2 cellular contexts compared by ENCODE assay signal in genomic region chr19:36013280-36014028, GRCh38.
TF ChIP-seq lines count a peak whose summit lies in the region.

No MANE protein-coding gene starts in this region.

TF ChIP-seq in SK-N-SH, 30 proteins besides CTCF, POLR2A, EP300 and RAD21:
- no peak for TF ChIP-seq PBX3 (IDR thresholded peaks at IDR 0.05)
- no peak for TF ChIP-seq RXRA (IDR thresholded peaks at IDR 0.05; ENCODE audit: borderline replicate concordance, low read depth)
- TF ChIP-seq GABPA (IDR thresholded peaks at IDR 0.05; ENCODE audit: low read depth): no peak
- TF ChIP-seq, protein P1, sequence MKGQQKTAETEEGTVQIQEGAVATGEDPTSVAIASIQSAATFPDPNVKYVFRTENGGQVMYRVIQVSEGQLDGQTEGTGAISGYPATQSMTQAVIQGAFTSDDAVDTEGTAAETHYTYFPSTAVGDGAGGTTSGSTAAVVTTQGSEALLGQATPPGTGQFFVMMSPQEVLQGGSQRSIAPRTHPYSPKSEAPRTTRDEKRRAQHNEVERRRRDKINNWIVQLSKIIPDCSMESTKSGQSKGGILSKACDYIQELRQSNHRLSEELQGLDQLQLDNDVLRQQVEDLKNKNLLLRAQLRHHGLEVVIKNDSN (IDR thresholded peaks at IDR 0.05; ENCODE audit: borderline replicate concordance, low read depth): no peak
- no peak for TF ChIP-seq POLR2AphosphoS5 (IDR thresholded peaks at IDR 0.05; ENCODE audit: low read depth, low read length)
- TF ChIP-seq ELF1 (IDR thresholded peaks at IDR 0.05): no peak
- TF ChIP-seq SIN3A (IDR thresholded peaks at IDR 0.05; ENCODE audit: borderline replicate concordance, low read depth, low read length): no peak
- no peak for TF ChIP-seq RCOR1 (IDR thresholded peaks at IDR 0.05; ENCODE audit: low read length)
- no peak for TF ChIP-seq TEAD4 (IDR thresholded peaks at IDR 0.05; ENCODE audit: borderline replicate concordance, insufficient read depth)
- TF ChIP-seq, protein P2, sequence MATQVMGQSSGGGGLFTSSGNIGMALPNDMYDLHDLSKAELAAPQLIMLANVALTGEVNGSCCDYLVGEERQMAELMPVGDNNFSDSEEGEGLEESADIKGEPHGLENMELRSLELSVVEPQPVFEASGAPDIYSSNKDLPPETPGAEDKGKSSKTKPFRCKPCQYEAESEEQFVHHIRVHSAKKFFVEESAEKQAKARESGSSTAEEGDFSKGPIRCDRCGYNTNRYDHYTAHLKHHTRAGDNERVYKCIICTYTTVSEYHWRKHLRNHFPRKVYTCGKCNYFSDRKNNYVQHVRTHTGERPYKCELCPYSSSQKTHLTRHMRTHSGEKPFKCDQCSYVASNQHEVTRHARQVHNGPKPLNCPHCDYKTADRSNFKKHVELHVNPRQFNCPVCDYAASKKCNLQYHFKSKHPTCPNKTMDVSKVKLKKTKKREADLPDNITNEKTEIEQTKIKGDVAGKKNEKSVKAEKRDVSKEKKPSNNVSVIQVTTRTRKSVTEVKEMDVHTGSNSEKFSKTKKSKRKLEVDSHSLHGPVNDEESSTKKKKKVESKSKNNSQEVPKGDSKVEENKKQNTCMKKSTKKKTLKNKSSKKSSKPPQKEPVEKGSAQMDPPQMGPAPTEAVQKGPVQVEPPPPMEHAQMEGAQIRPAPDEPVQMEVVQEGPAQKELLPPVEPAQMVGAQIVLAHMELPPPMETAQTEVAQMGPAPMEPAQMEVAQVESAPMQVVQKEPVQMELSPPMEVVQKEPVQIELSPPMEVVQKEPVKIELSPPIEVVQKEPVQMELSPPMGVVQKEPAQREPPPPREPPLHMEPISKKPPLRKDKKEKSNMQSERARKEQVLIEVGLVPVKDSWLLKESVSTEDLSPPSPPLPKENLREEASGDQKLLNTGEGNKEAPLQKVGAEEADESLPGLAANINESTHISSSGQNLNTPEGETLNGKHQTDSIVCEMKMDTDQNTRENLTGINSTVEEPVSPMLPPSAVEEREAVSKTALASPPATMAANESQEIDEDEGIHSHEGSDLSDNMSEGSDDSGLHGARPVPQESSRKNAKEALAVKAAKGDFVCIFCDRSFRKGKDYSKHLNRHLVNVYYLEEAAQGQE (IDR thresholded peaks at IDR 0.05; ENCODE audit: low read depth, low read length): no peak
- no peak for TF ChIP-seq RFX5 (IDR thresholded peaks at IDR 0.05; ENCODE audit: low read length)

TF ChIP-seq in SK-N-SH treated with all-trans-retinoic acid at 6 μM for 48 hours, 23 proteins besides CTCF, POLR2A, EP300 and RAD21 (continued from another document):
- TF ChIP-seq, protein P3, sequence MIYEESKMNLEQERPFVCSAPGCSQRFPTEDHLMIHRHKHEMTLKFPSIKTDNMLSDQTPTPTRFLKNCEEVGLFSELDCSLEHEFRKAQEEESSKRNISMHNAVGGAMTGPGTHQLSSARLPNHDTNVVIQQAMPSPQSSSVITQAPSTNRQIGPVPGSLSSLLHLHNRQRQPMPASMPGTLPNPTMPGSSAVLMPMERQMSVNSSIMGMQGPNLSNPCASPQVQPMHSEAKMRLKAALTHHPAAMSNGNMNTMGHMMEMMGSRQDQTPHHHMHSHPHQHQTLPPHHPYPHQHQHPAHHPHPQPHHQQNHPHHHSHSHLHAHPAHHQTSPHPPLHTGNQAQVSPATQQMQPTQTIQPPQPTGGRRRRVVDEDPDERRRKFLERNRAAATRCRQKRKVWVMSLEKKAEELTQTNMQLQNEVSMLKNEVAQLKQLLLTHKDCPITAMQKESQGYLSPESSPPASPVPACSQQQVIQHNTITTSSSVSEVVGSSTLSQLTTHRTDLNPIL (CRISPR knock-in tag; IDR thresholded peaks at IDR 0.05; ENCODE audit: low read depth): no peak
- TF ChIP-seq ISL1 (CRISPR knock-in tag; IDR thresholded peaks at IDR 0.05): no peak
- no peak for TF ChIP-seq SNAI2 (CRISPR knock-in tag; IDR thresholded peaks at IDR 0.05)
- TF ChIP-seq, protein P4, sequence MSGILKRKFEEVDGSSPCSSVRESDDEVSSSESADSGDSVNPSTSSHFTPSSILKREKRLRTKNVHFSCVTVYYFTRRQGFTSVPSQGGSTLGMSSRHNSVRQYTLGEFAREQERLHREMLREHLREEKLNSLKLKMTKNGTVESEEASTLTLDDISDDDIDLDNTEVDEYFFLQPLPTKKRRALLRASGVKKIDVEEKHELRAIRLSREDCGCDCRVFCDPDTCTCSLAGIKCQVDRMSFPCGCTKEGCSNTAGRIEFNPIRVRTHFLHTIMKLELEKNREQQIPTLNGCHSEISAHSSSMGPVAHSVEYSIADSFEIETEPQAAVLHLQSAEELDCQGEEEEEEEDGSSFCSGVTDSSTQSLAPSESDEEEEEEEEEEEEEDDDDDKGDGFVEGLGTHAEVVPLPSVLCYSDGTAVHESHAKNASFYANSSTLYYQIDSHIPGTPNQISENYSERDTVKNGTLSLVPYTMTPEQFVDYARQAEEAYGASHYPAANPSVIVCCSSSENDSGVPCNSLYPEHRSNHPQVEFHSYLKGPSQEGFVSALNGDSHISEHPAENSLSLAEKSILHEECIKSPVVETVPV (CRISPR knock-in tag; IDR thresholded peaks at IDR 0.05): no peak
